ENCODE assay signal across 1 cellular context in the genomic region with DNA sequence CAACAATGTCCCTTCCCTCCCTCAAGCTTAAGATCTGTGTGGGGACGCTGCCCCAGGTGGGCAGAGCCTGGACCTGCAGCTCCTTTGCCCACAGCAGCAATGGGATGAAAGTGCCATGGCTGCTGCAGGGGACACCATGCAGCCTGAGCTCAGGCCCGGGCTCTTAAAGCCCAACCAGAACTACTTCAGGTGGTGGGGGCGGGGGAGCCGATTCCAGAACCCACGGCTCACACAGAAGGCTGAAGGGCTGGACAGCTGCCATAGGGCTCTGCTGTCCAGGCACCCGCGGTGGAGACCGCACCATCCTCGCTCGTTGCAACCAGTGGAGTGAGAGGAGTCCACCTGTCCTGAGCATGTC.
TF ChIP-seq lines count a peak whose summit lies in the region.

No MANE protein-coding gene starts in this region.

TF ChIP-seq in SK-N-SH treated with all-trans-retinoic acid at 6 μM for 48 hours, 23 proteins besides CTCF, POLR2A, EP300 and RAD21 (continued from another document):
- TF ChIP-seq CSRNP3 (CRISPR knock-in tag; IDR thresholded peaks at IDR 0.05): no peak
